ENCODE assay signal across 1 cellular context in the genomic region with DNA sequence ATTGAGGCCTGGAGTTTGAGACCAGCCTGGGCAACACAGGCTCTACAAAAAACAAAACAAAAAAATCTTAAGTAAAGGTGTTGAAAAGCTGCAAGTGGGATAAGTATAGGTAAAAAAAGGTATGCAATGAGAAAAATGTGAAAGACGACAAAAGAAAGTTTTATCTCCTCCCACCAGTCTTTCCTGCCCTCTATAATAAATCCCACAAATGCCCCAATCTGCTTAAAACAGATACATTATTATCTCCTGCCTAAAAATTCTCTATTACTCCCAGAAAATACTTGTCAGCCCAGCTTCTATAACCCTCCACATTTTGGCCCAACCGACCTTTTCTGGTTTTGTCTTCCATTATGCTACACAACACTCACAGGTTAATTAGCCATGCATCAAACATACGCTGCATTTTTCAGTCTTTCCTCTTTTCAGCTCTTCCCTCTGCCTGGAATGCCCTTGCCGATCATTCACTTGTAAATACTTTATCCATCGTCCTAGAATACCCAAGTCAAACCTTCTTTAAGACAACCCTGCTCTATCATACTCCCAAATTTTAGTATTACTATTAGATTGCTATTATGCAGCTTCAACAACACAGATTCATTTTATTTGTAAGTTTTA.
A peak's percentile ranks its signal among the peaks of the same experiment; 100 is the strongest.
TF ChIP-seq lines count a peak whose summit lies in the region.

No MANE protein-coding gene starts in this region.

TF ChIP-seq in K562, 482 proteins besides CTCF, POLR2A, EP300 and RAD21:
- TF ChIP-seq GABPA (tag; conservative IDR thresholded peaks at IDR 0.05; ENCODE audit: low read depth), result no peak
- peak; percentile 56 for TF ChIP-seq ARID1B (IDR thresholded peaks at IDR 0.05)
- TF ChIP-seq POLR2B (IDR thresholded peaks at IDR 0.05; ENCODE audit: low read depth, partially characterized antibody), result no peak
- no peak for TF ChIP-seq ZNF197 (CRISPR knock-in tag; IDR thresholded peaks at IDR 0.05; ENCODE audit: low read depth)
- TF ChIP-seq CBFA2T3 (IDR thresholded peaks at IDR 0.05), result peak; percentile 64
- TF ChIP-seq CBFA2T2 (conservative IDR thresholded peaks at IDR 0.05), result peak; percentile 29; the same call in 1 of the 2 replicates
- TF ChIP-seq, protein P1, sequence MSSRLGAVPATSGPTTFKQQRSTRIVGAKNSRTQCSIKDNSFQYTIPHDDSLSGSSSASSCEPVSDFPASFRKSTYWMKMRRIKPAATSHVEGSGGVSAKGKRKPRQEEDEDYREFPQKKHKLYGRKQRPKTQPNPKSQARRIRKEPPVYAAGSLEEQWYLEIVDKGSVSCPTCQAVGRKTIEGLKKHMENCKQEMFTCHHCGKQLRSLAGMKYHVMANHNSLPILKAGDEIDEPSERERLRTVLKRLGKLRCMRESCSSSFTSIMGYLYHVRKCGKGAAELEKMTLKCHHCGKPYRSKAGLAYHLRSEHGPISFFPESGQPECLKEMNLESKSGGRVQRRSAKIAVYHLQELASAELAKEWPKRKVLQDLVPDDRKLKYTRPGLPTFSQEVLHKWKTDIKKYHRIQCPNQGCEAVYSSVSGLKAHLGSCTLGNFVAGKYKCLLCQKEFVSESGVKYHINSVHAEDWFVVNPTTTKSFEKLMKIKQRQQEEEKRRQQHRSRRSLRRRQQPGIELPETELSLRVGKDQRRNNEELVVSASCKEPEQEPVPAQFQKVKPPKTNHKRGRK (tag; IDR thresholded peaks at IDR 0.05), result no peak
- no peak for TF ChIP-seq NR2F6 (CRISPR knock-in tag; IDR thresholded peaks at IDR 0.05)
- TF ChIP-seq BDP1 (IDR thresholded peaks at IDR 0.05; ENCODE audit: insufficient read depth, insufficient read length), result no peak
- peak; percentile 62 for TF ChIP-seq TCF3 (CRISPR knock-in tag; IDR thresholded peaks at IDR 0.05)
- peak; percentile 47 for TF ChIP-seq TAL1 (IDR thresholded peaks at IDR 0.05)
- TF ChIP-seq HOXB6 (CRISPR knock-in tag; IDR thresholded peaks at IDR 0.05; ENCODE audit: borderline replicate concordance), result no peak
- TF ChIP-seq ZNF830 (CRISPR knock-in tag; IDR thresholded peaks at IDR 0.05), result no peak
- TF ChIP-seq SNIP1 (IDR thresholded peaks at IDR 0.05; ENCODE audit: low read depth), result no peak
- no peak for TF ChIP-seq EHMT2 (IDR thresholded peaks at IDR 0.05)
- TF ChIP-seq HNRNPUL1 (IDR thresholded peaks at IDR 0.05; ENCODE audit: low read length), result no peak
